Comparison of ENCODE assay signal across 9 cellular contexts in the genomic region with DNA sequence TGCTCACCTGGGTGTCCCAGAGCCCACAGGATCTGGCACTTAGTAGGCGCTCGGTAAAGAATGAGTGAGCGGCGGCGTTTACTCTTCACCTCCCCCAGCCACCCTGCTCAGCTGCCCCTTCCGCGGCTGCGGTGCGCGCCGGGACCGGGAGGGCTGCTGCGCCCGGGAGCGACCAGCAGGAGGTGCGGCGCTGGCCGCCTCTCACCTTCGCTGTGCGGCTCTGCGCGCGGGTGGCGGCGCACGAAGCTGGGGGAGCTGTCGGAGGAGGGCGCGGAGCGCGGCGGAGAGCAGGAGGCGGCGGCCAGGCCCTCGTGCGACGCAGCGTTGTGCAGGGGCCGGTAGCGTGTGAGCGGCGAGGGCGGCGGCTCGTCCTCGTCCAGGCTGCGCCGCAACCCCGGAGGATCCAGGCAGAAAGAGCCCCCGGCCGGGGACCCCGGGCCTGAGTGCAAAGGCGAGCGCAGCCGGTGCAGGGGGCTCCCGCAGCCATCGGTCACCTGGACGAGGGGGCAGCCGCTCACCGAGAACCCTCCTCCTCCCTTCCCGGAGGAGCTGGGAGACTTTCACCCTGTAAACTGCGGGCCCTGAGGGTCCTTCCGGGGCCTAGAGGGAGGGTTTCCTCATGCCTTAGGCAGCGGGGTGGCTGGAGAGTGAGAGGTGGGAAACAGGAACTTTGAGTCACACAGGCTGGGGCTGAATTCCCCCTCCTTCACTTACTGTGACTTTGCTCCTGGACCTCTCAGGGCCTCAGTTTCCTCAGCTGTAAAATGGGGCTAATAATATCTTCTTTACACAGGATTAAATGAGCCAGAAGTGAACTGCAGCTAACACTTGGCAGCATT. TPM values are rescaled to one million over a fixed set of nuclear protein-coding genes. Genes with fewer than 3 reads are reported as not detected.
A peak's percentile ranks its signal among the peaks of the same experiment; 100 is the strongest.
DNase-seq lines count a peak whose midpoint lies in the region; ATAC-seq and TF ChIP-seq lines count a peak whose summit lies in the region.
"Had no signal": no experiment of that assay in that cellular context is flagged by ENCODE, and none has a peak within 500 bp of the region (broad histone marks: within the 10 kb centered on the region; RNA-seq: fewer than 3 reads in every experiment).

No MANE protein-coding gene starts in this region.

- H3K4me3 ChIP-seq in HUES64 (ENCODE audit: low read length) = peak overlapping the region; percentile 43

- H3K27me3 ChIP-seq in CD4-positive, alpha-beta T cell (ENCODE audit: control insufficient read depth, insufficient read depth, low read length) = peaks cover 13% of the 10 kb centered on the region
- peaks cover 18% of the 10 kb centered on the region for H3K27me3 ChIP-seq in HUES64 (ENCODE audit: insufficient read depth, low read length)

- no peaks in the 10 kb centered on the region for H3K36me3 Mint-ChIP-seq in CD4-positive, alpha-beta T cell (ENCODE audit: low read depth)
- no peaks in the 10 kb centered on the region for H3K36me3 Mint-ChIP-seq in activated CD4-positive, alpha-beta T cell treated with anti-CD3 and anti-CD28 coated beads, Interleukin-2, amount 10 ng/mL, durations not matched to agents 24 days and 14 days (ENCODE audit: low read depth)
- H3K36me3 Mint-ChIP-seq in memory B cell = no peaks in the 10 kb centered on the region

- H3K9me3 ChIP-seq in CD4-positive, alpha-beta T cell (ENCODE audit: control insufficient read depth, low read length) = no peaks in the 10 kb centered on the region
- no peaks in the 10 kb centered on the region for H3K9me3 ChIP-seq in HUES64 (ENCODE audit: insufficient read depth, low read depth, low read length)

- H3K9ac ChIP-seq in HUES64 (ENCODE audit: low read depth, low read length) = peak overlapping the region; percentile 50

- peak; percentile 97 for ATAC-seq in CD4-positive, alpha-beta T cell (ENCODE audit: poor library complexity)
- ATAC-seq in memory B cell (ENCODE audit: low read depth) (peak; percentile 93), HG03469 (IDR thresholded peaks at IDR 0.05; ENCODE audit: unreplicated experiment) (no peak), GM18505 (IDR thresholded peaks at IDR 0.05; ENCODE audit: unreplicated experiment) (no peak)

- peaks cover 13% of the 10 kb centered on the region for H3K4me1 Mint-ChIP-seq in CD4-positive, alpha-beta T cell (ENCODE audit: low read depth)
- H3K4me1 Mint-ChIP-seq in activated CD4-positive, alpha-beta T cell treated with anti-CD3 and anti-CD28 coated beads, Interleukin-2, amount 10 ng/mL, durations not matched to agents 24 days and 14 days = peaks cover 10% of the 10 kb centered on the region
- peaks cover 11% of the 10 kb centered on the region for H3K4me1 Mint-ChIP-seq in memory B cell

- intact Hi-C loops in CD4-positive, alpha-beta T cell (cut with DNase I, micrococcal nuclease) = loop anchor here (1.0 to 5.0 kb wide), 3 partner anchors 44 to 180 kb away; a partner anchor contains a TSS
- intact Hi-C loops in activated CD4-positive, alpha-beta T cell treated with anti-CD3 and anti-CD28 coated beads, Interleukin-2, amount 10 ng/mL, durations not matched to agents 24 days and 14 days (cut with micrococcal nuclease) = loop anchor here (2.0 kb wide), 1 partner anchor 23 kb away; no protein-coding TSS in a partner anchor

- no peak for TF ChIP-seq POLR2A in GM18505 (IDR thresholded peaks at IDR 0.05; ENCODE audit: borderline replicate concordance, extremely low read depth, insufficient read depth, insufficient read length)

- CTCF ChIA-PET in CD4-positive, alpha-beta T cell (lab: Charles Lee) = interaction anchor here (0.6 to 2.3 kb wide), 14 partner anchors 9 to 280 kb away, joined by 3 to 8 read pairs (median 4); a partner anchor contains a TSS

- peaks cover 13% of the 10 kb centered on the region for H3K4me1 ChIP-seq in HUES64 (ENCODE audit: insufficient read depth, low read length)

- peak; percentile 40 to 71 (median 56) for DNase-seq in CD4-positive, alpha-beta T cell
- DNase-seq in activated CD4-positive, alpha-beta T cell treated with anti-CD3 and anti-CD28 coated beads, Interleukin-2, amount 10 ng/mL, durations not matched to agents 24 days and 14 days = peak; percentile 91
- DNase-seq in dermis blood vessel endothelial cell (peak; percentile 78), memory B cell (ENCODE audit: low spot score in 2 of 2) (peak; percentile 62 to 67)
- DNase-seq in stimulated activated naive CD4-positive, alpha-beta T cell (lab: John Stamatoyannopoulos, UW) = peak in 5 of 6 experiments; percentile 38 to 62 (median 53)

- TF ChIP-seq CTCF in CD4-positive, alpha-beta T cell (IDR thresholded peaks at IDR 0.05) = peak; percentile 48

- no peak overlapping the region for H3K27ac Mint-ChIP-seq in CD4-positive, alpha-beta T cell
- no peak overlapping the region for H3K27ac Mint-ChIP-seq in activated CD4-positive, alpha-beta T cell treated with anti-CD3 and anti-CD28 coated beads, Interleukin-2, amount 10 ng/mL, durations not matched to agents 24 days and 14 days
- H3K27ac Mint-ChIP-seq in memory B cell = no peak overlapping the region

- no peaks in the 10 kb centered on the region; the same call in 1 of the 2 replicates for H3K36me3 ChIP-seq in HUES64 (ENCODE audit: insufficient read depth, low read length)

- POLR2A ChIA-PET in CD4-positive, alpha-beta T cell (lab: Charles Lee) = interaction anchor here (0.9 to 1.4 kb wide), 3 partner anchors 10 to 60 kb away, joined by 3 to 6 read pairs (median 4); a partner anchor contains a TSS

- H3K9me3 Mint-ChIP-seq in CD4-positive, alpha-beta T cell = no peaks in the 10 kb centered on the region
- H3K9me3 Mint-ChIP-seq in activated CD4-positive, alpha-beta T cell treated with anti-CD3 and anti-CD28 coated beads, Interleukin-2, amount 10 ng/mL, durations not matched to agents 24 days and 14 days = no peaks in the 10 kb centered on the region
- H3K9me3 Mint-ChIP-seq in memory B cell = no peaks in the 10 kb centered on the region

- H3K4me3 Mint-ChIP-seq in CD4-positive, alpha-beta T cell = peak overlapping the region; percentile 51
- H3K4me3 Mint-ChIP-seq in activated CD4-positive, alpha-beta T cell treated with anti-CD3 and anti-CD28 coated beads, Interleukin-2, amount 10 ng/mL, durations not matched to agents 24 days and 14 days = peak overlapping the region; percentile 65
- H3K4me3 Mint-ChIP-seq in memory B cell = peak overlapping the region; percentile 68

- peaks cover 51% of the 10 kb centered on the region for H3K27me3 Mint-ChIP-seq in CD4-positive, alpha-beta T cell
- H3K27me3 Mint-ChIP-seq in activated CD4-positive, alpha-beta T cell treated with anti-CD3 and anti-CD28 coated beads, Interleukin-2, amount 10 ng/mL, durations not matched to agents 24 days and 14 days = peaks cover 56% of the 10 kb centered on the region
- peaks cover 24% of the 10 kb centered on the region for H3K27me3 Mint-ChIP-seq in memory B cell

- 3% methylated on average over 64 of the region's 64 CpGs for WGBS in HUES64

- H3K27ac ChIP-seq in CD4-positive, alpha-beta T cell (ENCODE audit: low read depth, low read length) = no peak overlapping the region
- peak overlapping the region; percentile 35; the same call in 1 of the 2 replicates for H3K27ac ChIP-seq in HUES64 (ENCODE audit: low read depth, low read length)

RNA-seq across cellular contexts. Expression of a gene that starts 12.5 kb away (rescaled TPM):
- under 1 TPM; 0.33 to 0.53 TPM for total RNA-seq in CD4-positive, alpha-beta T cell
- polyA plus RNA-seq in HUES64 (2013, experiment 1 of 2) = 5.8 TPM
- 6.7 TPM for polyA plus RNA-seq in HUES64 (2013, experiment 2 of 2)
- total RNA-seq in activated CD4-positive, alpha-beta T cell treated with anti-CD3 and anti-CD28 coated beads, Interleukin-2, amount 10 ng/mL, durations not matched to agents 24 days and 14 days = 1.0 and 1.2 TPM in 2 replicates
- 5.1 and 5.8 TPM in 2 replicates for total RNA-seq in dermis blood vessel endothelial cell

RNA-seq across cellular contexts. Expression of a gene that starts 22.3 kb away (rescaled TPM):
- 10 to 100 TPM in 1 of 2 experiments, 1 to 10 TPM in 1; 8.7 to 10.1 TPM for total RNA-seq in CD4-positive, alpha-beta T cell
- 12.5 TPM for polyA plus RNA-seq in HUES64 (2013, experiment 1 of 2)
- polyA plus RNA-seq in HUES64 (2013, experiment 2 of 2) = 15.5 TPM
- 10.9 and 11.8 TPM in 2 replicates for total RNA-seq in activated CD4-positive, alpha-beta T cell treated with anti-CD3 and anti-CD28 coated beads, Interleukin-2, amount 10 ng/mL, durations not matched to agents 24 days and 14 days
- total RNA-seq in dermis blood vessel endothelial cell = 12.3 and 20.8 TPM in 2 replicates

RNA-seq across cellular contexts. Expression of a gene that starts 33.1 kb away (rescaled TPM):
- 10 to 100 TPM; 53.4 to 55.7 TPM for total RNA-seq in CD4-positive, alpha-beta T cell
- polyA plus RNA-seq in HUES64 (2013, experiment 1 of 2) = 10.4 TPM
- polyA plus RNA-seq in HUES64 (2013, experiment 2 of 2) = 12.4 TPM
- 90.1 and 91.3 TPM in 2 replicates for total RNA-seq in activated CD4-positive, alpha-beta T cell treated with anti-CD3 and anti-CD28 coated beads, Interleukin-2, amount 10 ng/mL, durations not matched to agents 24 days and 14 days
- total RNA-seq in dermis blood vessel endothelial cell = 35.2 and 45.8 TPM in 2 replicates

RNA-seq across cellular contexts. Expression of a gene that starts 48.4 kb away (rescaled TPM):
- total RNA-seq in CD4-positive, alpha-beta T cell = not detected
- not detected for polyA plus RNA-seq in HUES64 (2013, experiment 1 of 2)
- polyA plus RNA-seq in HUES64 (2013, experiment 2 of 2) = 0.89 TPM
- total RNA-seq in activated CD4-positive, alpha-beta T cell treated with anti-CD3 and anti-CD28 coated beads, Interleukin-2, amount 10 ng/mL, durations not matched to agents 24 days and 14 days = 0.30 TPM in 1 of 2 replicates, not detected in the other
- not detected in 2 replicates for total RNA-seq in dermis blood vessel endothelial cell
- total RNA-seq: pulmonary artery endothelial cell had no signal

Comparison
In these comparisons a context has a peak if more than half of its experiments do, and no peak if none do; other contexts are left out.
1. ATAC-seq: peak in CD4-positive, alpha-beta T cell (single experiment) and memory B cell (single experiment); none in HG03469 (single experiment) and GM18505 (single experiment).
2. Peak in every context shown above with its lines, with median percentiles within 50 percentile points of each other: DNase-seq and H3K4me3 Mint-ChIP-seq.